Comparison of ENCODE assay signal across 8 cellular contexts in genomic region chr1:3695326-3696217, GRCh38. TPM values are rescaled to one million over a fixed set of nuclear protein-coding genes. Genes with fewer than 3 reads are reported as not detected.
A peak's percentile ranks its signal among the peaks of the same experiment; 100 is the strongest.
DNase-seq lines count a peak whose midpoint lies in the region; ATAC-seq, FAIRE-seq and TF ChIP-seq lines count a peak whose summit lies in the region.

No MANE protein-coding gene starts in this region.

- ATAC-seq in GM21528 (IDR thresholded peaks at IDR 0.05; ENCODE audit: low FRiP score, unreplicated experiment): no peak

- H3K36me3 ChIP-seq in ACC112 (ENCODE audit: insufficient read depth, low read length) (no peaks in the 10 kb centered on the region), brain microvascular endothelial cell (replicated peaks) (no peaks in the 10 kb centered on the region)

- peak overlapping the region; percentile 55 for H2AFZ ChIP-seq in ACC112 (ENCODE audit: low read length, unreplicated experiment)

- H3K27ac ChIP-seq in ACC112 (ENCODE audit: low read depth, low read length) (no peak overlapping the region), brain microvascular endothelial cell (no peak overlapping the region)

- H3K4me3 ChIP-seq in ACC112 (ENCODE audit: low read depth, low read length): peak overlapping the region; percentile 54
- no peak overlapping the region for H3K4me3 ChIP-seq in brain microvascular endothelial cell (ENCODE audit: low read depth, low read length)

- DNase-seq in GM12892 (ENCODE audit: insufficient read length): peak; percentile 80
- peak; percentile 45 to 56 for DNase-seq in SHP77 (lab: John Stamatoyannopoulos, UW)
- peak; percentile 23 for DNase-seq in brain microvascular endothelial cell
- DNase-seq in inferior parietal cortex (ENCODE audit: extremely low spot score): peak; percentile 53
- peak; percentile 42 to 61 for DNase-seq in stimulated activated CD4-positive, alpha-beta T cell treated with anti-CD3 and anti-CD28 coated beads, Interleukin-2, amount 100 ng/mL, for 24 hours
- DNase-seq in NCI-H146 (lab: John Stamatoyannopoulos, UW): no peak

- no peak for FAIRE-seq in GM12892 (lab: Jason Lieb, UNC)

- in situ Hi-C loops in brain microvascular endothelial cell (cut with HindIII; ENCODE audit: low pct_ligation_motif_present, low sequenced_read_pairs): no loop called here

- no peak for TF ChIP-seq POLR2A in GM12892 (IDR thresholded peaks at IDR 0.05; ENCODE audit: low read depth, low read length)

- H3K79me2 ChIP-seq in ACC112 (ENCODE audit: control insufficient read depth, insufficient read depth, low read length, unreplicated experiment): no peaks in the 10 kb centered on the region

- TF ChIP-seq CTCF in brain microvascular endothelial cell (IDR thresholded peaks at IDR 0.05; ENCODE audit: low read depth, low read length, missing control alignments): peak; percentile 89

- H3K4me1 ChIP-seq in ACC112 (ENCODE audit: control insufficient read depth, insufficient read depth, low read length, unreplicated experiment): no peaks in the 10 kb centered on the region

- peaks cover 33% of the 10 kb centered on the region for H3K27me3 ChIP-seq in ACC112 (ENCODE audit: insufficient read depth, low read length)
- peaks cover 27% of the 10 kb centered on the region for H3K27me3 ChIP-seq in brain microvascular endothelial cell (replicated peaks)

RNA-seq across cellular contexts. Expression of gene TP73, which starts 43.3 kb away (rescaled TPM):
- polyA plus RNA-seq in GM12892 (2012; ENCODE audit: missing spikeins): 5.7 TPM

RNA-seq across cellular contexts. Expression of gene WRAP73, which starts 45.7 kb away (rescaled TPM):
- 18.5 TPM for polyA plus RNA-seq in GM12892 (2012; ENCODE audit: missing spikeins)

RNA-seq across cellular contexts. Expression of gene CCDC27, which starts 56.7 kb away (rescaled TPM):
- polyA plus RNA-seq in GM12892 (2012; ENCODE audit: missing spikeins): not detected
